ENCODE assay signal across 14 cellular contexts in the genomic region with DNA sequence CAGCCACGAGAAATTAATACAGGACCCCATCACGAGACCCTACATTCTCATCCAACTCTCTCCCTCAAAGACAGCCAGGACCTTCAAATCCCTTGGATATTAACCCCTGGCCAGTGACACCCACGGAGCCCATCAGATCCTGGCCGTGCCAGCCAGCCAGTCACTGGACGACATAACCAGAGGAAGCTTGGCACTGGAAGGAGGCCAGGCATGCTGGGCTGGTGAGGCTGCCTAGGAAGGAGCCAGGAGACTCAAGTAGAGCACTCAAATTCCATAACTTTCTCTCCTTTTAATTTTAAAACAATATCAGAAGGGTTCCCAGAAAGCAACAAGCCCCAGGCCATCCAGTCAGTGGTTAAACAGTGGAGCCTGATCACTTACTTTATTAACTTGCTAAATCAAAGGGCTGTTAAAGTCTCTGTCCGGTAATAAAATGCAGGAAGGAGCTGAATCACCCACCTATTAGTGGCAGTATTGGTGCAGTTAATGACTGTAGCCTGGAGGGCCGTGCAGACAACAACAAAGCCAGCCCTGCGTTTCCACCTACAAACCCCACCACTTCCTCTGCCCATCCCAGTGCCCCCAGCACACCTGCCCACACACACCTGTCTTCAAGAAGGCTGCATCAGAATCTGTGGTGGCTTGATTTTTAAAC.
DNase-seq lines count a peak whose midpoint lies in the region; ATAC-seq and TF ChIP-seq lines count a peak whose summit lies in the region.
"Had no signal": no experiment of that assay in that cellular context is flagged by ENCODE, and none has a peak within 500 bp of the region (broad histone marks: within the 10 kb centered on the region; RNA-seq: fewer than 3 reads in every experiment).

No MANE protein-coding gene starts in this region.

- DNase-seq in natural killer cell treated with Interleukin-12 subunit alpha and Interleukin-12 subunit beta and Interleukin-15 and Interleukin-18, amount 100 ng/mL, for 72 hours (ENCODE audit: low spot score) = peak; percentile 31
- DNase-seq in natural killer cell (no peak), left ventricle myocardium inferior (peak; percentile 34), NCI-H187 treated with DMSO at 0.1 percent for 48 hours (lab: John Stamatoyannopoulos, UW) (no peak)
- DNase-seq: activated naive CD4-positive, alpha-beta T cell treated with anti-CD3 and anti-CD28 coated beads for 36 hours; Caco-2; Karpas-422; pancreas had no signal

- no peaks in the 10 kb centered on the region for H3K36me3 Mint-ChIP-seq in natural killer cell treated with Interleukin-12 subunit alpha and Interleukin-12 subunit beta and Interleukin-15 and Interleukin-18, amount 100 ng/mL, for 72 hours
- H3K36me3 Mint-ChIP-seq in natural killer cell = no peaks in the 10 kb centered on the region
- H3K36me3 Mint-ChIP-seq: type B pancreatic cell had no signal

- no peaks in the 10 kb centered on the region for H3K36me3 ChIP-seq in left ventricle myocardium inferior
- H3K36me3 ChIP-seq: pancreas had no signal

- peaks cover 35 to 49% of the 10 kb centered on the region in 2 donors for H3K4me1 Mint-ChIP-seq in natural killer cell treated with Interleukin-12 subunit alpha and Interleukin-12 subunit beta and Interleukin-15 and Interleukin-18, amount 100 ng/mL, for 72 hours (ENCODE audit: low read depth in 2 of 2)
- peaks cover 25 to 35% of the 10 kb centered on the region in 2 donors for H3K4me1 Mint-ChIP-seq in natural killer cell

- no peak overlapping the region for H3K27ac ChIP-seq in left ventricle myocardium inferior (replicated peaks)
- H3K27ac ChIP-seq: pancreas had no signal

- H3K27ac Mint-ChIP-seq in natural killer cell treated with Interleukin-12 subunit alpha and Interleukin-12 subunit beta and Interleukin-15 and Interleukin-18, amount 100 ng/mL, for 72 hours = no peak overlapping the region
- H3K27ac Mint-ChIP-seq in natural killer cell = peak overlapping the region in 1 of 2 donors; percentile 29
- H3K27ac Mint-ChIP-seq: activated naive CD4-positive, alpha-beta T cell treated with anti-CD3 and anti-CD28 coated beads for 36 hours; type B pancreatic cell had no signal

- no peak for ATAC-seq in natural killer cell treated with Interleukin-12 subunit alpha and Interleukin-12 subunit beta and Interleukin-15 and Interleukin-18, amount 100 ng/mL, for 72 hours
- ATAC-seq in natural killer cell (no peak), SK-N-SH treated with all-trans-retinoic acid at 6 μM for 48 hours (peak; percentile 65), GM18511 (IDR thresholded peaks at IDR 0.05; ENCODE audit: unreplicated experiment) (no peak), HG02763 (IDR thresholded peaks at IDR 0.05; ENCODE audit: unreplicated experiment) (no peak), HG03039 (IDR thresholded peaks at IDR 0.05; ENCODE audit: unreplicated experiment) (no peak)
- ATAC-seq: pancreas had no signal

- TF ChIP-seq CTCF in natural killer cell (IDR thresholded peaks at IDR 0.05) = no peak
- TF ChIP-seq CTCF in left ventricle myocardium inferior (IDR thresholded peaks at IDR 0.05; ENCODE audit: borderline replicate concordance) = no peak

- peaks cover 48% of the 10 kb centered on the region for H3K4me1 ChIP-seq in left ventricle myocardium inferior
- H3K4me1 ChIP-seq: Caco-2, pancreas had no signal

- H3K4me3 ChIP-seq in left ventricle myocardium inferior = no peak overlapping the region
- H3K4me3 ChIP-seq: pancreas had no signal

- intact Hi-C loops in natural killer cell (cut with micrococcal nuclease) = no loop called here
- intact Hi-C loops in left ventricle myocardium inferior (cut with micrococcal nuclease) = no loop called here

- H3K9me3 ChIP-seq in left ventricle myocardium inferior (replicated peaks) = no peaks in the 10 kb centered on the region
- H3K9me3 ChIP-seq: Caco-2, pancreas had no signal

- no peaks in the 10 kb centered on the region for H3K27me3 Mint-ChIP-seq in natural killer cell treated with Interleukin-12 subunit alpha and Interleukin-12 subunit beta and Interleukin-15 and Interleukin-18, amount 100 ng/mL, for 72 hours
- H3K27me3 Mint-ChIP-seq in natural killer cell (ENCODE audit: low read depth in 2 of 2) = no peaks in the 10 kb centered on the region
- H3K27me3 Mint-ChIP-seq: central memory CD8-positive, alpha-beta T cell had no signal

- no peaks in the 10 kb centered on the region for H3K9me3 Mint-ChIP-seq in natural killer cell treated with Interleukin-12 subunit alpha and Interleukin-12 subunit beta and Interleukin-15 and Interleukin-18, amount 100 ng/mL, for 72 hours
- no peaks in the 10 kb centered on the region for H3K9me3 Mint-ChIP-seq in natural killer cell
- H3K9me3 Mint-ChIP-seq: activated naive CD4-positive, alpha-beta T cell treated with anti-CD3 and anti-CD28 coated beads for 36 hours; central memory CD8-positive, alpha-beta T cell; type B pancreatic cell had no signal

- no peak overlapping the region for H3K4me3 Mint-ChIP-seq in natural killer cell treated with Interleukin-12 subunit alpha and Interleukin-12 subunit beta and Interleukin-15 and Interleukin-18, amount 100 ng/mL, for 72 hours
- H3K4me3 Mint-ChIP-seq in natural killer cell = no peak overlapping the region
- H3K4me3 Mint-ChIP-seq: activated naive CD4-positive, alpha-beta T cell treated with anti-CD3 and anti-CD28 coated beads for 36 hours; central memory CD8-positive, alpha-beta T cell; type B pancreatic cell had no signal

- H3K27me3 ChIP-seq in left ventricle myocardium inferior (ENCODE audit: low read depth) = no peaks in the 10 kb centered on the region
- H3K27me3 ChIP-seq: pancreas had no signal

TF ChIP-seq in SK-N-SH treated with all-trans-retinoic acid at 6 μM for 48 hours, 23 proteins besides CTCF, POLR2A, EP300 and RAD21:
- TF ChIP-seq RARB (CRISPR knock-in tag; IDR thresholded peaks at IDR 0.05) (no peak), PPARA (CRISPR knock-in tag; IDR thresholded peaks at IDR 0.05; ENCODE audit: borderline replicate concordance) (no peak), TCF4 (CRISPR knock-in tag; IDR thresholded peaks at IDR 0.05; ENCODE audit: borderline replicate concordance) (no peak), ZNF565 (CRISPR knock-in tag; conservative IDR thresholded peaks at IDR 0.05; ENCODE audit: low read depth) (no peak), ZFP30 (CRISPR knock-in tag; IDR thresholded peaks at IDR 0.05) (no peak)
- TF ChIP-seq, protein P1, sequence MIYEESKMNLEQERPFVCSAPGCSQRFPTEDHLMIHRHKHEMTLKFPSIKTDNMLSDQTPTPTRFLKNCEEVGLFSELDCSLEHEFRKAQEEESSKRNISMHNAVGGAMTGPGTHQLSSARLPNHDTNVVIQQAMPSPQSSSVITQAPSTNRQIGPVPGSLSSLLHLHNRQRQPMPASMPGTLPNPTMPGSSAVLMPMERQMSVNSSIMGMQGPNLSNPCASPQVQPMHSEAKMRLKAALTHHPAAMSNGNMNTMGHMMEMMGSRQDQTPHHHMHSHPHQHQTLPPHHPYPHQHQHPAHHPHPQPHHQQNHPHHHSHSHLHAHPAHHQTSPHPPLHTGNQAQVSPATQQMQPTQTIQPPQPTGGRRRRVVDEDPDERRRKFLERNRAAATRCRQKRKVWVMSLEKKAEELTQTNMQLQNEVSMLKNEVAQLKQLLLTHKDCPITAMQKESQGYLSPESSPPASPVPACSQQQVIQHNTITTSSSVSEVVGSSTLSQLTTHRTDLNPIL (CRISPR knock-in tag; IDR thresholded peaks at IDR 0.05; ENCODE audit: low read depth) = no peak
- TF ChIP-seq, protein P2, sequence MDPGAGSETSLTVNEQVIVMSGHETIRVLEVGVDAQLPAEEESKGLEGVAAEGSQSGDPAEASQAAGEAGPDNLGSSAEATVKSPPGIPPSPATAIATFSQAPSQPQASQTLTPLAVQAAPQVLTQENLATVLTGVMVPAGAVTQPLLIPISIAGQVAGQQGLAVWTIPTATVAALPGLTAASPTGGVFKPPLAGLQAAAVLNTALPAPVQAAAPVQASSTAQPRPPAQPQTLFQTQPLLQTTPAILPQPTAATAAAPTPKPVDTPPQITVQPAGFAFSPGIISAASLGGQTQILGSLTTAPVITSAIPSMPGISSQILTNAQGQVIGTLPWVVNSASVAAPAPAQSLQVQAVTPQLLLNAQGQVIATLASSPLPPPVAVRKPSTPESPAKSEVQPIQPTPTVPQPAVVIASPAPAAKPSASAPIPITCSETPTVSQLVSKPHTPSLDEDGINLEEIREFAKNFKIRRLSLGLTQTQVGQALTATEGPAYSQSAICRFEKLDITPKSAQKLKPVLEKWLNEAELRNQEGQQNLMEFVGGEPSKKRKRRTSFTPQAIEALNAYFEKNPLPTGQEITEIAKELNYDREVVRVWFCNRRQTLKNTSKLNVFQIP (CRISPR knock-in tag; IDR thresholded peaks at IDR 0.05; ENCODE audit: borderline replicate concordance, low read depth) = no peak

Comparison
In these comparisons a context has a peak if more than half of its experiments do, and no peak if none do; other contexts are left out.
1. DNase-seq: peak in natural killer cell treated with Interleukin-12 subunit alpha and Interleukin-12 subunit beta and Interleukin-15 and Interleukin-18, amount 100 ng/mL, for 72 hours (single experiment) and left ventricle myocardium inferior (single experiment); none in natural killer cell (single experiment) and NCI-H187 treated with DMSO at 0.1 percent for 48 hours (single experiment).